Comparison of ENCODE assay signal across 8 cellular contexts in genomic region chr1:109193653-109194590, GRCh38. TPM values are rescaled to one million over a fixed set of nuclear protein-coding genes. Genes with fewer than 3 reads are reported as not detected.
DNase-seq lines count a peak whose midpoint lies in the region; ATAC-seq, FAIRE-seq and TF ChIP-seq lines count a peak whose summit lies in the region.

No MANE protein-coding gene starts in this region.

- H3K4me2 ChIP-seq in GM12878 (ENCODE audit: control insufficient read depth, insufficient read depth) = no peak overlapping the region

- RAD21 ChIA-PET in GM12878 (lab: Charles Lee; ENCODE audit: unreplicated experiment) = interaction anchor here (0.6 to 1.9 kb wide), 5 partner anchors 17 to 83 kb away, joined by 3 to 6 read pairs (median 3); a partner anchor contains a TSS

- no TSS peak for BruUV-seq in GM12878 (replicated peaks; lab: Mats Ljungman, UMichigan)

- TF ChIP-seq RAD21 in GM12878 (IDR thresholded peaks at IDR 0.05; ENCODE audit: insufficient read depth, low read depth, low read length) = peak; percentile 79

- SMC1A ChIA-PET in GM12878 (lab: Charles Lee; ENCODE audit: uncharacterized antibody, unreplicated experiment) = interaction anchor here (0.5 to 1.8 kb wide), 7 partner anchors 20 to 407 kb away, joined by 3 to 5 read pairs (median 4); no protein-coding TSS in a partner anchor

- 29% methylated on average over 14 of the region's 14 CpGs for WGBS in GM12878 (ENCODE audit: insufficient coverage, insufficient replicate concordance, low lambda C conversion rate, missing lambda C conversion rate)
- 43 to 54% methylated on average over 14 of the region's 14 CpGs for WGBS in thyroid gland, 2 donors

- no peaks in the 10 kb centered on the region for H4K20me1 ChIP-seq in GM12878 (ENCODE audit: control insufficient read depth, insufficient read depth)

- intact Hi-C loops in GM12878 (cut with micrococcal nuclease; ENCODE audit: unreplicated experiment) = loop anchor here (1.0 kb wide), 2 partner anchors 82 to 94 kb away; a partner anchor contains a TSS
- intact Hi-C loops in thyroid gland (cut with DNase I) = no loop called here

- H3K27me3 ChIP-seq in GM12878 (replicated peaks in 1 of 2; ENCODE audit: control insufficient read depth in 2 of 2, insufficient read depth in 2 of 2, low read length in 1 of 2) = no peaks in the 10 kb centered on the region
- H3K27me3 ChIP-seq in thyroid gland = no peaks in the 10 kb centered on the region

- in situ Hi-C loops in GM12878 (cut with MboI) = no loop called here

- DNase-seq in NCI-H187 (lab: John Stamatoyannopoulos, UW) (peak; percentile 5 to 45), NCI-H187 treated with DMSO at 0.1 percent for 48 hours (lab: John Stamatoyannopoulos, UW) (no peak), HUDEP-2 (lab: John Stamatoyannopoulos, UW; ENCODE audit: unreplicated experiment in 76 of 76) (peak in 47 of 76 experiments; percentile 7 to 71 (median 34)), SW480 (ENCODE audit: low spot score) (peak; percentile 39), GM12878 (ENCODE audit: low read depth, low spot score) (peak; percentile 37), medulla oblongata (ENCODE audit: extremely low spot score) (peak; percentile 35), thyroid gland (peak in 1 of 2 donors; percentile 32)

- H3K27ac ChIP-seq in GM12878 (ENCODE audit: control insufficient read depth, insufficient read depth) (no peak overlapping the region), thyroid gland (no peak overlapping the region)

- no peaks in the 10 kb centered on the region for H3K36me3 ChIP-seq in GM12878 (ENCODE audit: control insufficient read depth in 2 of 2, insufficient read depth in 2 of 2, low read length in 1 of 2)
- no peaks in the 10 kb centered on the region for H3K36me3 ChIP-seq in thyroid gland

- H3K9me3 ChIP-seq in GM12878 (replicated peaks; ENCODE audit: control insufficient read depth, insufficient read depth, low read length) = no peaks in the 10 kb centered on the region
- H3K9me3 ChIP-seq in thyroid gland = no peaks in the 10 kb centered on the region

- FAIRE-seq in GM12878 (lab: Jason Lieb, UNC) = peak; percentile 97

- H3K9ac ChIP-seq in GM12878 (ENCODE audit: control insufficient read depth, insufficient read depth, low read length) = no peak overlapping the region

- TF ChIP-seq CTCF in GM12878 (IDR thresholded peaks at IDR 0.05 in 2 of 3, conservative IDR thresholded peaks at IDR 0.05 in 1 of 3; ENCODE audit: control insufficient read depth in 2 of 3, extremely low read depth in 1 of 3, insufficient read depth in 1 of 3, low read depth in 3 of 3, low read length in 3 of 3) (peak; percentile 82 to 90 (median 87)), thyroid gland (IDR thresholded peaks at IDR 0.05) (peak in 5 of 6 experiments; percentile 18 to 65 (median 64))

- no peaks in the 10 kb centered on the region for H3K79me2 ChIP-seq in GM12878 (ENCODE audit: control insufficient read depth, insufficient read depth, low read length)

- TF ChIP-seq EP300 in GM12878 (IDR thresholded peaks at IDR 0.05; ENCODE audit: borderline replicate concordance in 1 of 2, control insufficient read depth in 1 of 2, low read depth in 2 of 2, low read length in 2 of 2) = no peak

- H2AFZ ChIP-seq in GM12878 (ENCODE audit: control insufficient read depth, low read depth, low read length) = peak overlapping the region; percentile 42

- H3K4me3 ChIP-seq in GM12878 (no peak overlapping the region), thyroid gland (replicated peaks in 1 of 3) (no peak overlapping the region)

- no peaks in the 10 kb centered on the region; the same call in 1 of the 2 replicates for H3K4me1 ChIP-seq in GM12878 (ENCODE audit: control insufficient read depth, insufficient read depth, low read length)
- no peaks in the 10 kb centered on the region for H3K4me1 ChIP-seq in thyroid gland

- POLR2A ChIA-PET in GM12878 (lab: Charles Lee) = interaction anchor here (0.7 to 1.0 kb wide), 2 partner anchors 10 to 32 kb away, joined by 3 to 5 read pairs; no protein-coding TSS in a partner anchor

- ATAC-seq in GM12878 = peak; percentile 89
- ATAC-seq in HG03280 (IDR thresholded peaks at IDR 0.05; ENCODE audit: unreplicated experiment) = no peak

- TF ChIP-seq POLR2A in GM12878 (IDR thresholded peaks at IDR 0.05; ENCODE audit: low read depth, low read length) (no peak), thyroid gland (IDR thresholded peaks at IDR 0.05) (no peak)

- CTCF ChIA-PET in GM12878 (lab: Yijun Ruan, JAX) = interaction anchor here (0.8 to 2.4 kb wide), 20 partner anchors 9 to 366 kb away, joined by 3 to 15 read pairs (median 4); partner anchors contain the start of gene ELAPOR1

TF ChIP-seq in GM12878, 131 proteins besides CTCF, POLR2A, EP300 and RAD21 (continues in another document):
- TF ChIP-seq LARP7 (IDR thresholded peaks at IDR 0.05) (no peak), E2F8 (IDR thresholded peaks at IDR 0.05; ENCODE audit: low read depth, partially characterized antibody) (no peak), NFIC (IDR thresholded peaks at IDR 0.05; ENCODE audit: low read depth, low read length) (no peak), CBX3 (IDR thresholded peaks at IDR 0.05; ENCODE audit: borderline replicate concordance, low read depth) (no peak), RUNX3 (IDR thresholded peaks at IDR 0.05; ENCODE audit: low read length) (peak; percentile 46), IKZF2 (IDR thresholded peaks at IDR 0.05) (peak in 1 of 2 experiments; percentile 12; a peak in 1 of 4 replicates), HDGF (IDR thresholded peaks at IDR 0.05) (no peak)

RNA-seq across cellular contexts. Expression of gene SARS1, which starts 19.8 kb away (rescaled TPM):
- total RNA-seq in GM12878 (2013; cell fraction: nucleolus; rRNA removed) = 124 and 126 TPM in 2 replicates
- total RNA-seq in GM12878 (2014; rRNA removed) (120 and 123 TPM in 2 replicates), GM12878 (2014; rRNA removed; fragmentation: Illumina TruSeq; extraction: Trizol) (133 and 137 TPM in 2 replicates), GM12878 (2021) (110 and 115 TPM in 2 replicates), thyroid gland (100 to 1,000 TPM; 164 to 264 (median 200) TPM)
- 93.3 TPM for polyA plus RNA-seq in GM12878 (2011; ENCODE audit: low read depth)
- polyA plus RNA-seq in GM12878 (2011; rRNA removed) (87.1 and 116 TPM in 2 replicates), GM12878 (2014; fragmentation: Illumina TruSeq; extraction: Trizol) (139 and 152 TPM in 2 replicates), GM12878 (2014; fragmentation: Nextera tagmentation; extraction: Ambion mirVana) (100 to 1,000 TPM; 148 to 202 TPM), GM12878 (2014; rRNA removed) (103 and 110 TPM in 2 replicates), GM12878 (2016; fragmentation: Nextera tagmentation; extraction: Ambion mirVana) (100 to 1,000 TPM; 163 to 168 TPM)
- 109 and 122 TPM in 2 replicates for polyA plus RNA-seq in GM12878 (2011; cell fraction: cytosol; rRNA removed)
- 128 and 149 TPM in 2 replicates for polyA plus RNA-seq in GM12878 (2011; cell fraction: nucleus; rRNA removed)
- polyA plus RNA-seq in GM12878 (2012) = 102 and 112 TPM in 2 replicates
- 83.7 and 94.1 TPM in 2 replicates for polyA minus RNA-seq in GM12878 (2011; rRNA and poly(A)+ RNA removed)
- 26.5 and 31.2 TPM in 2 replicates for polyA minus RNA-seq in GM12878 (2011; cell fraction: cytosol; rRNA and poly(A)+ RNA removed)
- polyA minus RNA-seq in GM12878 (2011; cell fraction: nucleus; rRNA and poly(A)+ RNA removed) = 44.6 and 53.6 TPM in 2 replicates

RNA-seq across cellular contexts. Expression of gene CELSR2, which starts 55.4 kb away (rescaled TPM):
- 0.27 TPM in 2 replicates for total RNA-seq in GM12878 (2013; cell fraction: nucleolus; rRNA removed)
- total RNA-seq in GM12878 (2014; rRNA removed) (under 0.01 TPM in 1 of 2 replicates, not detected in the other), GM12878 (2014; rRNA removed; fragmentation: Illumina TruSeq; extraction: Trizol) (0.04 and 0.14 TPM in 2 replicates), GM12878 (2021) (0.15 and 0.19 TPM in 2 replicates), thyroid gland (10 to 100 TPM; 23.5 to 54.9 (median 47.6) TPM)
- 0.13 TPM for polyA plus RNA-seq in GM12878 (2011; ENCODE audit: low read depth)
- polyA plus RNA-seq in GM12878 (2011; rRNA removed) (0.03 and 0.07 TPM in 2 replicates), GM12878 (2014; fragmentation: Illumina TruSeq; extraction: Trizol) (0.02 and 0.10 TPM in 2 replicates), GM12878 (2014; fragmentation: Nextera tagmentation; extraction: Ambion mirVana) (not detected), GM12878 (2014; rRNA removed) (0.01 and 0.19 TPM in 2 replicates), GM12878 (2016; fragmentation: Nextera tagmentation; extraction: Ambion mirVana) (under 1 TPM; 0.03 to 0.04 TPM)
- 0.09 and 0.10 TPM in 2 replicates for polyA plus RNA-seq in GM12878 (2011; cell fraction: cytosol; rRNA removed)
- 0.78 TPM in 2 replicates for polyA plus RNA-seq in GM12878 (2011; cell fraction: nucleus; rRNA removed)
- 0.31 and 0.45 TPM in 2 replicates for polyA plus RNA-seq in GM12878 (2012)
- 0.62 and 2.3 TPM in 2 replicates for polyA minus RNA-seq in GM12878 (2011; rRNA and poly(A)+ RNA removed)
- 0.21 and 0.27 TPM in 2 replicates for polyA minus RNA-seq in GM12878 (2011; cell fraction: cytosol; rRNA and poly(A)+ RNA removed)
- 0.48 and 0.86 TPM in 2 replicates for polyA minus RNA-seq in GM12878 (2011; cell fraction: nucleus; rRNA and poly(A)+ RNA removed)

Comparison
In these comparisons a context has a peak if more than half of its experiments do, and no peak if none do; other contexts are left out.
1. RNA of gene CELSR2, which starts 55.4 kb away (total RNA-seq): 23.5 to 54.9 TPM in thyroid gland; under 0.01 to 0.27 TPM in GM12878; every median in the first group is over 10 times any median in the second.